3 cellular contexts compared by ENCODE assay signal in the genomic region with DNA sequence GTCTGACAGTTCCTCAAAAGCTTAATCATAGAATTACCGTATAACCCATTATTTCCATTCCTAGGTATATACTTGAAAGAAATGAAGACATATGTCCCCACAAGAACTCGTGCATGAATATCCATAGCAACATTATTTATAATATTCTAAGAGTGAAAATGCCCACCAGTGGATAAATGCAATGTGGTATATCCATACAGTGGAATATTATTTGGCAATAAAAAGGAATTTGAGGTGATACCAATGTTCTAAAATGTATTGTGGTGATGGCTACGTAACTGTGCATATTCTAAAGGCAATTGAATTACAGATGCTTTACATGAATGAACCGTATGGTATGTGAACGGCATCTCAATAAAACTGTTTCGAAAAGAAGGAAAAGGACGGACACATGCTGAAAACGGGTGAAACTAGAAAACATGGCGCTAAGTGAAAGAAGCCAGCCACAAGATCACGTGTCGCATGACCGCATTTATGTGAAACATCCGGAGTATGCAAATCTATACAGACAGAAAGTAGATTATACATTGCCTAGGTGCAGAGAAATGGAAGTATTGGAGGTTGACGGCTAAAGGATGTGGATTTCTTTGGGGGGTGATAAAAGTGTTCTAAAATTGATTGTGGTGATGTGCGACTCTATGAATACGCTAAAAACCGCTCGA. TPM values are rescaled to one million over a fixed set of nuclear protein-coding genes. Genes with fewer than 3 reads are reported as not detected.
"Had no signal": no experiment of that assay in that cellular context is flagged by ENCODE, and none has a peak within 500 bp of the region (broad histone marks: within the 10 kb centered on the region; RNA-seq: fewer than 3 reads in every experiment).

No MANE protein-coding gene starts in this region.

RNA-seq across cellular contexts. Expression of a gene that starts 16.0 kb away (rescaled TPM):
- total RNA-seq: M059J, MCF 10A, NCI-H460 had no signal

RNA-seq across cellular contexts. Expression of a gene that starts 29.4 kb away (rescaled TPM):
- total RNA-seq: M059J, MCF 10A, NCI-H460 had no signal
